Comparison of ENCODE assay signal across 30 cellular contexts in genomic region chr12:132147423-132148367, GRCh38. TPM values are rescaled to one million over a fixed set of nuclear protein-coding genes. Genes with fewer than 3 reads are reported as not detected.
DNase-seq lines count a peak whose midpoint lies in the region; ATAC-seq, FAIRE-seq and TF ChIP-seq lines count a peak whose summit lies in the region.
"Had no signal": no experiment of that assay in that cellular context is flagged by ENCODE, and none has a peak within 500 bp of the region (broad histone marks: within the 10 kb centered on the region; RNA-seq: fewer than 3 reads in every experiment).

No MANE protein-coding gene starts in this region.

- peaks cover 31% of the 10 kb centered on the region for H3K79me2 ChIP-seq in GM12878 (ENCODE audit: control insufficient read depth, insufficient read depth, low read length)
- peaks cover 43% of the 10 kb centered on the region for H3K79me2 ChIP-seq in osteoblast (ENCODE audit: insufficient read depth, low read length)

- H3K27ac ChIP-seq in left ventricle myocardium inferior (replicated peaks) (no peak overlapping the region), GM12878 (ENCODE audit: control insufficient read depth, insufficient read depth) (no peak overlapping the region), osteoblast (ENCODE audit: low read depth, low read length) (no peak overlapping the region), upper lobe of right lung (no peak overlapping the region)
- H3K27ac ChIP-seq: BLaER1 treated with 17β-estradiol and CSF1 and Interleukin-3, amounts not matched to agents 10 nM and 100 nM; esophagus muscularis mucosa; tibial nerve had no signal

- H3K36me3 Mint-ChIP-seq in immature natural killer cell, result no peaks in the 10 kb centered on the region

- no peak overlapping the region for H2AFZ ChIP-seq in GM12878 (ENCODE audit: control insufficient read depth, low read depth, low read length)
- H2AFZ ChIP-seq in osteoblast (ENCODE audit: low read length), result no peak overlapping the region

- H3K27me3 Mint-ChIP-seq in immature natural killer cell (ENCODE audit: low read depth in 3 of 3), result peaks cover 3 to 20% (median 8%) of the 10 kb centered on the region in 3 donors
- H3K27me3 Mint-ChIP-seq: activated CD4-positive, alpha-beta T cell treated with anti-CD3 and anti-CD28 coated beads for 36 hours; memory B cell had no signal

- TF ChIP-seq EP300 in GM12878 (IDR thresholded peaks at IDR 0.05; ENCODE audit: borderline replicate concordance in 1 of 2, control insufficient read depth in 1 of 2, low read depth in 2 of 2, low read length in 2 of 2), result no peak

- intact Hi-C loops in left ventricle myocardium inferior (cut with micrococcal nuclease) (no loop called here), Right ventricle myocardium inferior (cut with DNase I) (no loop called here), GM12878 (cut with micrococcal nuclease; ENCODE audit: unreplicated experiment) (no loop called here), upper lobe of right lung (cut with DNase I) (no loop called here)

- H3K27me3 ChIP-seq in left ventricle myocardium inferior (ENCODE audit: low read depth) (no peaks in the 10 kb centered on the region), GM12878 (replicated peaks in 1 of 2; ENCODE audit: control insufficient read depth in 2 of 2, insufficient read depth in 2 of 2, low read length in 1 of 2) (no peaks in the 10 kb centered on the region), osteoblast (ENCODE audit: insufficient read depth, low read length) (no peaks in the 10 kb centered on the region), upper lobe of right lung (no peaks in the 10 kb centered on the region)
- H3K27me3 ChIP-seq: BLaER1 treated with 17β-estradiol and CSF1 and Interleukin-3, amounts not matched to agents 10 nM and 100 nM; esophagus muscularis mucosa; ovary; tibial nerve had no signal

- H4K20me1 ChIP-seq in GM12878 (ENCODE audit: control insufficient read depth, insufficient read depth) (peaks cover 3% of the 10 kb centered on the region; the same call in 1 of the 2 replicates), osteoblast (ENCODE audit: insufficient read depth, low read length) (peaks cover 18% of the 10 kb centered on the region)

- in situ Hi-C loops in GM12878 (cut with MboI), result no loop called here

- no peak for ATAC-seq in Right ventricle myocardium inferior
- ATAC-seq in GM12878, result no peak
- no peak for ATAC-seq in upper lobe of right lung
- no peak for ATAC-seq in GM18502 (IDR thresholded peaks at IDR 0.05; ENCODE audit: poor library complexity, unreplicated experiment)
- ATAC-seq: activated CD4-positive, alpha-beta T cell treated with anti-CD3 and anti-CD28 coated beads for 36 hours; activated CD8-positive, alpha-beta T cell treated with anti-CD3 and anti-CD28 coated beads, Interleukin-2, amount 10 ng/mL, durations not matched to agents 7 days and 5 days; PC-3 had no signal

- no peaks in the 10 kb centered on the region for H3K9me3 Mint-ChIP-seq in immature natural killer cell
- H3K9me3 Mint-ChIP-seq: memory B cell had no signal

- SMC1A ChIA-PET in GM12878 (lab: Charles Lee; ENCODE audit: uncharacterized antibody, unreplicated experiment), result no interaction called here

- H3K4me3 ChIP-seq in left ventricle myocardium inferior, result no peak overlapping the region
- H3K4me3 ChIP-seq in GM12878, result no peak overlapping the region
- no peak overlapping the region for H3K4me3 ChIP-seq in osteoblast (ENCODE audit: insufficient read depth, low read length)
- H3K4me3 ChIP-seq in upper lobe of right lung, result no peak overlapping the region
- H3K4me3 ChIP-seq: BLaER1 treated with 17β-estradiol and CSF1 and Interleukin-3, amounts not matched to agents 10 nM and 100 nM; esophagus muscularis mucosa; ovary; tibial nerve had no signal

- TF ChIP-seq RAD21 in GM12878 (IDR thresholded peaks at IDR 0.05; ENCODE audit: insufficient read depth, low read depth, low read length), result no peak

- FAIRE-seq in GM12878 (lab: Jason Lieb, UNC), result no peak
- FAIRE-seq: endometrium, GM12892 had no signal

- peaks cover 26% of the 10 kb centered on the region for H3K36me3 ChIP-seq in left ventricle myocardium inferior
- H3K36me3 ChIP-seq in GM12878 (ENCODE audit: control insufficient read depth in 2 of 2, insufficient read depth in 2 of 2, low read length in 1 of 2), result peaks cover 0 to 8% of the 10 kb centered on the region in 2 experiments; a peak in 2 of 4 replicates
- H3K36me3 ChIP-seq in osteoblast (ENCODE audit: insufficient read depth, low read length), result no peaks in the 10 kb centered on the region
- peaks cover 7% of the 10 kb centered on the region for H3K36me3 ChIP-seq in upper lobe of right lung
- H3K36me3 ChIP-seq: ovary had no signal

- no peak overlapping the region for H3K9ac ChIP-seq in GM12878 (ENCODE audit: control insufficient read depth, insufficient read depth, low read length)

- POLR2A ChIA-PET in GM12878 (lab: Charles Lee), result no interaction called here

- CTCF ChIA-PET in GM12878 (lab: Yijun Ruan, JAX), result no interaction called here

- peaks cover 29 to 31% of the 10 kb centered on the region in 2 donors for H3K4me1 Mint-ChIP-seq in immature natural killer cell

- no peak overlapping the region for H3K4me3 Mint-ChIP-seq in immature natural killer cell
- H3K4me3 Mint-ChIP-seq: activated CD4-positive, alpha-beta T cell treated with anti-CD3 and anti-CD28 coated beads for 36 hours; activated CD8-positive, alpha-beta T cell treated with anti-CD3 and anti-CD28 coated beads, Interleukin-2, amount 10 ng/mL, durations not matched to agents 7 days and 5 days; memory B cell had no signal

- no peak overlapping the region for H3K4me2 ChIP-seq in GM12878 (ENCODE audit: control insufficient read depth, insufficient read depth)
- H3K4me2 ChIP-seq in osteoblast (ENCODE audit: insufficient read depth, low read length), result no peak overlapping the region
- H3K4me2 ChIP-seq: BLaER1 treated with 17β-estradiol and CSF1 and Interleukin-3, amounts not matched to agents 10 nM and 100 nM had no signal

- H3K4me1 ChIP-seq in left ventricle myocardium inferior, result peaks cover 28% of the 10 kb centered on the region
- H3K4me1 ChIP-seq in GM12878 (ENCODE audit: control insufficient read depth, insufficient read depth, low read length), result peaks cover 8% of the 10 kb centered on the region
- H3K4me1 ChIP-seq in osteoblast (ENCODE audit: insufficient read depth, low read length), result peaks cover 15% of the 10 kb centered on the region
- H3K4me1 ChIP-seq in upper lobe of right lung, result peaks cover 17% of the 10 kb centered on the region

- WGBS in GM12878 (ENCODE audit: insufficient coverage, insufficient replicate concordance, low lambda C conversion rate, missing lambda C conversion rate), result 90% methylated on average over 38 of the region's 38 CpGs

- H3K27ac Mint-ChIP-seq in immature natural killer cell, result no peak overlapping the region
- H3K27ac Mint-ChIP-seq: activated CD4-positive, alpha-beta T cell treated with anti-CD3 and anti-CD28 coated beads for 36 hours; activated CD8-positive, alpha-beta T cell treated with anti-CD3 and anti-CD28 coated beads, Interleukin-2, amount 10 ng/mL, durations not matched to agents 7 days and 5 days had no signal

- RAD21 ChIA-PET in GM12878 (lab: Charles Lee; ENCODE audit: unreplicated experiment), result no interaction called here

- TF ChIP-seq CTCF in left ventricle myocardium inferior (IDR thresholded peaks at IDR 0.05; ENCODE audit: borderline replicate concordance), result no peak
- no peak for TF ChIP-seq CTCF in GM12878 (IDR thresholded peaks at IDR 0.05 in 2 of 3, conservative IDR thresholded peaks at IDR 0.05 in 1 of 3; ENCODE audit: control insufficient read depth in 2 of 3, extremely low read depth in 1 of 3, insufficient read depth in 1 of 3, low read depth in 3 of 3, low read length in 3 of 3)
- TF ChIP-seq CTCF in osteoblast (IDR thresholded peaks at IDR 0.05; ENCODE audit: extremely low read depth, low read depth, low read length), result no peak
- TF ChIP-seq CTCF in upper lobe of right lung (IDR thresholded peaks at IDR 0.05), result no peak

- H3K9me3 ChIP-seq in left ventricle myocardium inferior (replicated peaks) (no peaks in the 10 kb centered on the region), GM12878 (replicated peaks; ENCODE audit: control insufficient read depth, insufficient read depth, low read length) (no peaks in the 10 kb centered on the region), osteoblast (ENCODE audit: low read depth, low read length) (no peaks in the 10 kb centered on the region), upper lobe of right lung (no peaks in the 10 kb centered on the region)
- H3K9me3 ChIP-seq: BLaER1 treated with 17β-estradiol and CSF1 and Interleukin-3, amounts not matched to agents 10 nM and 100 nM; Caco-2; esophagus muscularis mucosa; ovary; tibial nerve had no signal

- BruUV-seq in GM12878 (replicated peaks; lab: Mats Ljungman, UMichigan), result no TSS peak

- DNase-seq in left ventricle myocardium inferior (peak; percentile 15), Right ventricle myocardium inferior (ENCODE audit: missing footprints) (no peak), GM12878 (ENCODE audit: low read depth, low spot score) (no peak), osteoblast (ENCODE audit: insufficient read length, low spot score, missing footprints) (peak; percentile 88), upper lobe of right lung (peak; percentile 63), immature natural killer cell (no peak), NCI-H69 (lab: John Stamatoyannopoulos, UW) (no peak)
- DNase-seq: activated CD4-positive, alpha-beta T cell treated with anti-CD3 and anti-CD28 coated beads for 36 hours; activated CD8-positive, alpha-beta T cell treated with anti-CD3 and anti-CD28 coated beads, Interleukin-2, amount 10 ng/mL, durations not matched to agents 7 days and 5 days; activated gamma-delta T cell; activated T-cell treated with anti-CD3 and anti-CD28 coated beads for 4 hours; Caco-2; cerebellar nuclear complex; DMS53; foreskin fibroblast; H7; NCI-H1092 treated with DMSO at 0.1 percent for 48 hours; NCI-H187 treated with DMSO at 0.1 percent for 48 hours; NCI-H510A treated with DMSO at 0.1 percent for 48 hours; PC-3; stimulated activated CD4-positive, alpha-beta T cell treated with anti-CD3 and anti-CD28 coated beads, Interleukin-12 subunit alpha, Interleukin-12 subunit beta, amount 100 ng/mL, for 4 hours; stimulated activated CD4-positive, alpha-beta T cell treated with anti-CD3 and anti-CD28 coated beads, Interleukin-2, amount 100 ng/mL, for 48 hours had no signal

- no peak; the same call in 1 of the 2 replicates for TF ChIP-seq POLR2A in GM12878 (IDR thresholded peaks at IDR 0.05; ENCODE audit: low read depth, low read length)

RNA-seq across cellular contexts. Expression of gene NOC4L, which starts 3.4 kb away (rescaled TPM):
- total RNA-seq in left ventricle myocardium inferior, result 10.3 TPM
- 9.2 TPM for total RNA-seq in Right ventricle myocardium inferior
- total RNA-seq in GM12878 (2013; cell fraction: nucleolus; rRNA removed), result 7.8 and 8.6 TPM in 2 replicates
- 22.6 and 32.0 TPM in 2 replicates for total RNA-seq in GM12878 (2014; rRNA removed)
- 4.7 and 7.4 TPM in 2 replicates for total RNA-seq in GM12878 (2014; rRNA removed; fragmentation: Illumina TruSeq; extraction: Trizol)
- 45.2 and 45.3 TPM in 2 replicates for total RNA-seq in GM12878 (2021)
- 4.1 TPM for polyA plus RNA-seq in GM12878 (2011; ENCODE audit: low read depth)
- 1.2 and 4.6 TPM in 2 replicates for polyA plus RNA-seq in GM12878 (2011; rRNA removed)
- 8.2 and 9.6 TPM in 2 replicates for polyA plus RNA-seq in GM12878 (2011; cell fraction: cytosol; rRNA removed)
- polyA plus RNA-seq in GM12878 (2011; cell fraction: nucleus; rRNA removed), result 20.7 and 33.0 TPM in 2 replicates
- polyA plus RNA-seq in GM12878 (2012), result 18.3 and 19.4 TPM in 2 replicates
- polyA plus RNA-seq in GM12878 (2014; fragmentation: Illumina TruSeq; extraction: Trizol), result 2.7 and 7.9 TPM in 2 replicates
- polyA plus RNA-seq in GM12878 (2014; fragmentation: Nextera tagmentation; extraction: Ambion mirVana), result 1 to 10 TPM in 1 of 2 experiments, under 1 TPM in 1; 0.72 to 3.7 TPM
- polyA plus RNA-seq in GM12878 (2014; rRNA removed), result 22.6 and 32.9 TPM in 2 replicates
- polyA plus RNA-seq in GM12878 (2016; fragmentation: Nextera tagmentation; extraction: Ambion mirVana), result 10 to 100 TPM; 65.0 to 68.2 TPM
- 2.0 and 5.5 TPM in 2 replicates for polyA minus RNA-seq in GM12878 (2011; rRNA and poly(A)+ RNA removed)
- 9.8 and 12.6 TPM in 2 replicates for polyA minus RNA-seq in GM12878 (2011; cell fraction: cytosol; rRNA and poly(A)+ RNA removed)
- polyA minus RNA-seq in GM12878 (2011; cell fraction: nucleus; rRNA and poly(A)+ RNA removed), result 5.4 and 8.8 TPM in 2 replicates
- total RNA-seq in osteoblast, result 7.7 and 11.2 TPM in 2 replicates
- total RNA-seq in upper lobe of right lung, result 16.5 TPM
- 10 to 100 TPM; 16.4 to 28.5 (median 17.2) TPM for polyA plus RNA-seq in immature natural killer cell

RNA-seq across cellular contexts. Expression of gene DDX51, which starts 3.6 kb away (rescaled TPM):
- 9.0 TPM for total RNA-seq in left ventricle myocardium inferior
- total RNA-seq in Right ventricle myocardium inferior, result 10.4 TPM
- 42.9 and 51.7 TPM in 2 replicates for total RNA-seq in GM12878 (2013; cell fraction: nucleolus; rRNA removed)
- 12.9 and 16.2 TPM in 2 replicates for total RNA-seq in GM12878 (2014; rRNA removed)
- 7.5 and 8.1 TPM in 2 replicates for total RNA-seq in GM12878 (2014; rRNA removed; fragmentation: Illumina TruSeq; extraction: Trizol)
- 27.7 and 29.1 TPM in 2 replicates for total RNA-seq in GM12878 (2021)
- 8.2 TPM for polyA plus RNA-seq in GM12878 (2011; ENCODE audit: low read depth)
- 4.6 and 9.4 TPM in 2 replicates for polyA plus RNA-seq in GM12878 (2011; rRNA removed)
- polyA plus RNA-seq in GM12878 (2011; cell fraction: cytosol; rRNA removed), result 10.0 and 18.0 TPM in 2 replicates
- polyA plus RNA-seq in GM12878 (2011; cell fraction: nucleus; rRNA removed), result 71.9 and 97.4 TPM in 2 replicates
- polyA plus RNA-seq in GM12878 (2012), result 15.6 and 23.5 TPM in 2 replicates
- 7.3 and 10.5 TPM in 2 replicates for polyA plus RNA-seq in GM12878 (2014; fragmentation: Illumina TruSeq; extraction: Trizol)
- 1 to 10 TPM in 1 of 2 experiments, under 1 TPM in 1; 0.97 to 1.6 TPM for polyA plus RNA-seq in GM12878 (2014; fragmentation: Nextera tagmentation; extraction: Ambion mirVana)
- 24.9 and 26.7 TPM in 2 replicates for polyA plus RNA-seq in GM12878 (2014; rRNA removed)
- polyA plus RNA-seq in GM12878 (2016; fragmentation: Nextera tagmentation; extraction: Ambion mirVana), result 10 to 100 TPM in 1 of 2 experiments, 1 to 10 TPM in 1; 1.7 to 10.3 TPM
- 8.0 and 11.4 TPM in 2 replicates for polyA minus RNA-seq in GM12878 (2011; rRNA and poly(A)+ RNA removed)
- 6.0 and 6.7 TPM in 2 replicates for polyA minus RNA-seq in GM12878 (2011; cell fraction: cytosol; rRNA and poly(A)+ RNA removed)
- polyA minus RNA-seq in GM12878 (2011; cell fraction: nucleus; rRNA and poly(A)+ RNA removed), result 17.3 and 29.9 TPM in 2 replicates
- total RNA-seq in osteoblast, result 6.2 and 7.4 TPM in 2 replicates
- 16.2 TPM for total RNA-seq in upper lobe of right lung
- polyA plus RNA-seq in immature natural killer cell, result 1 to 10 TPM; 2.9 to 6.3 (median 5.0) TPM

Comparison
In these comparisons a context has a peak if more than half of its experiments do, and no peak if none do; other contexts are left out.
1. DNase-seq: peak in left ventricle myocardium inferior (single experiment), osteoblast (single experiment) and upper lobe of right lung (single experiment); none in Right ventricle myocardium inferior (single experiment), GM12878 (single experiment), immature natural killer cell (0 of 3) and NCI-H69 (single experiment).